34 cellular contexts compared by ENCODE assay signal in genomic region chr17:29996458-29996857, GRCh38. TPM values are rescaled to one million over a fixed set of nuclear protein-coding genes. Genes with fewer than 3 reads are reported as not detected.
DNase-seq lines count a peak whose midpoint lies in the region; ATAC-seq, FAIRE-seq and TF ChIP-seq lines count a peak whose summit lies in the region.
"Had no signal": no experiment of that assay in that cellular context is flagged by ENCODE, and none has a peak within 500 bp of the region (broad histone marks: within the 10 kb centered on the region; RNA-seq: fewer than 3 reads in every experiment).

No MANE protein-coding gene starts in this region.

- no peak overlapping the region for H4K8ac ChIP-seq in mesenchymal stem cell (ENCODE audit: low read length)

- ATAC-seq in HepG2 = no peak
- no peak for ATAC-seq in right lobe of liver
- ATAC-seq: A549; CD8-positive, alpha-beta T cell had no signal

- FAIRE-seq in HepG2 (lab: Jason Lieb, UNC) = no peak
- FAIRE-seq: A204.1, D721Med had no signal

- no peak overlapping the region for H3K23ac ChIP-seq in mesenchymal stem cell (ENCODE audit: low read length in 2 of 2)

- no peaks in the 10 kb centered on the region for H3K27me3 ChIP-seq in HepG2 (ENCODE audit: control insufficient read depth in 1 of 2, insufficient read depth in 2 of 2, low read length in 2 of 2)
- no peaks in the 10 kb centered on the region for H3K27me3 ChIP-seq in right lobe of liver
- no peaks in the 10 kb centered on the region for H3K27me3 ChIP-seq in mesenchymal stem cell (ENCODE audit: control insufficient read depth in 1 of 2, insufficient read depth in 1 of 2, low read length in 2 of 2)
- H3K27me3 ChIP-seq: BE2C; BLaER1; BLaER1 treated with 17β-estradiol and CSF1 and Interleukin-3, amounts not matched to agents 10 nM and 100 nM had no signal

- TF ChIP-seq POLR2A in HepG2 (IDR thresholded peaks at IDR 0.05; ENCODE audit: insufficient read depth in 1 of 2, low read depth in 2 of 2, low read length in 2 of 2) (no peak), right lobe of liver (IDR thresholded peaks at IDR 0.05) (no peak)

- H3K9ac ChIP-seq in HepG2 (ENCODE audit: insufficient read depth, low read depth, low read length) (no peak overlapping the region), mesenchymal stem cell (ENCODE audit: low read length) (no peak overlapping the region)
- H3K9ac ChIP-seq: BLaER1; BLaER1 treated with 17β-estradiol and CSF1 and Interleukin-3, amounts not matched to agents 10 nM and 100 nM had no signal

- H2BK5ac ChIP-seq in mesenchymal stem cell (ENCODE audit: low read depth, low read length, poor library complexity, severe bottlenecking) = no peak overlapping the region

- H4K20me1 ChIP-seq in HepG2 (ENCODE audit: insufficient read depth, low read length) = no peaks in the 10 kb centered on the region
- H4K20me1 ChIP-seq: BLaER1; BLaER1 treated with 17β-estradiol and CSF1 and Interleukin-3, amounts not matched to agents 10 nM and 100 nM had no signal

- no peaks in the 10 kb centered on the region for H3K4me1 ChIP-seq in HepG2 (ENCODE audit: insufficient read depth, low read length)
- H3K4me1 ChIP-seq in right lobe of liver = no peaks in the 10 kb centered on the region
- H3K4me1 ChIP-seq in HEK293 (ENCODE audit: control insufficient read depth, insufficient read depth, low read length) = no peaks in the 10 kb centered on the region
- no peaks in the 10 kb centered on the region for H3K4me1 ChIP-seq in mesenchymal stem cell (ENCODE audit: control insufficient read depth, insufficient read depth, low read depth, low read length)
- H3K4me1 ChIP-seq: BE2C; BLaER1; BLaER1 treated with 17β-estradiol and CSF1 and Interleukin-3, amounts not matched to agents 10 nM and 100 nM; Caco-2 had no signal

- no peak overlapping the region for H2BK12ac ChIP-seq in mesenchymal stem cell (ENCODE audit: low read length in 2 of 2)

- no peak overlapping the region for H3K27ac ChIP-seq in HepG2 (ENCODE audit: extremely low read length, insufficient read depth, low read length)
- H3K27ac ChIP-seq in right lobe of liver = no peak overlapping the region
- H3K27ac ChIP-seq in HEK293 (ENCODE audit: extremely low read depth, low read depth, low read length) = no peak overlapping the region
- no peak overlapping the region for H3K27ac ChIP-seq in mesenchymal stem cell (ENCODE audit: low read length, poor library complexity, severe bottlenecking)
- H3K27ac ChIP-seq: 22Rv1; A549; BLaER1; BLaER1 treated with 17β-estradiol and CSF1 and Interleukin-3, amounts not matched to agents 10 nM and 100 nM; C4-2B had no signal

- no peak for TF ChIP-seq RAD21 in HepG2 (CRISPR knock-in tag; IDR thresholded peaks at IDR 0.05)

- H3K14ac ChIP-seq in mesenchymal stem cell (ENCODE audit: low read length in 2 of 2) = no peak overlapping the region

- H2AK5ac ChIP-seq in mesenchymal stem cell (ENCODE audit: low read length, severe bottlenecking) = no peak overlapping the region

- H3K4me2 ChIP-seq in HepG2 (ENCODE audit: low read depth, low read length) (no peak overlapping the region), mesenchymal stem cell (ENCODE audit: low read length, poor library complexity, severe bottlenecking) (no peak overlapping the region)
- H3K4me2 ChIP-seq: A549; BLaER1; BLaER1 treated with 17β-estradiol and CSF1 and Interleukin-3, amounts not matched to agents 10 nM and 100 nM had no signal

- POLR2A ChIA-PET in HepG2 (lab: Yijun Ruan, JAX) = no interaction called here
- POLR2A ChIA-PET in HEK293 (lab: Yijun Ruan, JAX) = no interaction called here

- H3K36me3 ChIP-seq in HepG2 (replicated peaks in 1 of 2; ENCODE audit: control insufficient read depth in 1 of 2, insufficient read depth in 2 of 2, low read length in 2 of 2) = no peaks in the 10 kb centered on the region
- H3K36me3 ChIP-seq in right lobe of liver = no peaks in the 10 kb centered on the region
- no peaks in the 10 kb centered on the region for H3K36me3 ChIP-seq in HEK293 (ENCODE audit: control insufficient read depth in 2 of 2, insufficient read depth in 1 of 2, low read length in 2 of 2)
- no peaks in the 10 kb centered on the region for H3K36me3 ChIP-seq in mesenchymal stem cell (ENCODE audit: control insufficient read depth in 1 of 2, insufficient read depth in 2 of 2, low read depth in 1 of 2, low read length in 2 of 2)
- H3K36me3 ChIP-seq: BE2C, BLaER1 had no signal

- TF ChIP-seq CTCF in HepG2 (CRISPR knock-in tag; IDR thresholded peaks at IDR 0.05) = no peak
- TF ChIP-seq CTCF in right lobe of liver (IDR thresholded peaks at IDR 0.05) = no peak
- TF ChIP-seq CTCF in HEK293 (tag by site-specific recombination; IDR thresholded peaks at IDR 0.05) = no peak

- in situ Hi-C loops in HepG2 (cut with HindIII; ENCODE audit: extremely low pct_ligation_motif_present, low pct_unique_long_range_greater_than_20kb) = no loop called here

- intact Hi-C loops in HepG2 (cut with micrococcal nuclease; ENCODE audit: unreplicated experiment) = no loop called here
- intact Hi-C loops in right lobe of liver (cut with DNase I) = no loop called here

- 45% methylated on average over 3 of the region's 3 CpGs for WGBS in HepG2 (ENCODE audit: low lambda C conversion rate)
- 87% methylated on average over 3 of the region's 3 CpGs for WGBS in right lobe of liver (ENCODE audit: insufficient coverage, low coverage, low lambda C conversion rate, missing lambda C conversion rate)
- WGBS in mesenchymal stem cell = 90% methylated on average over 3 of the region's 3 CpGs

- H2AFZ ChIP-seq in HepG2 (ENCODE audit: low read length) (no peak overlapping the region), mesenchymal stem cell (ENCODE audit: low read depth, low read length) (no peak overlapping the region)

- H3K79me1 ChIP-seq in mesenchymal stem cell (replicated peaks; ENCODE audit: low read length, poor library complexity, severe bottlenecking) = no peaks in the 10 kb centered on the region

- no peak overlapping the region for H2BK120ac ChIP-seq in mesenchymal stem cell (ENCODE audit: low read depth, low read length)

- BruUV-seq in HepG2 (replicated peaks; lab: Mats Ljungman, UMichigan) = no TSS peak

- H3K4me3 ChIP-seq in HepG2 (replicated peaks in 1 of 3; ENCODE audit: insufficient read depth in 1 of 3, low read depth in 2 of 3, low read length in 3 of 3) (no peak overlapping the region), right lobe of liver (no peak overlapping the region), HEK293 (ENCODE audit: low read depth, low read length) (no peak overlapping the region), mesenchymal stem cell (ENCODE audit: insufficient read depth in 1 of 2, low read depth in 1 of 2, low read length in 2 of 2) (no peak overlapping the region)
- H3K4me3 ChIP-seq: A549; BLaER1; BLaER1 treated with 17β-estradiol and CSF1 and Interleukin-3, amounts not matched to agents 10 nM and 100 nM had no signal

- H3K18ac ChIP-seq in mesenchymal stem cell (ENCODE audit: low read depth in 1 of 2, low read length in 2 of 2) = no peak overlapping the region

- CTCF ChIA-PET in HepG2 (lab: Yijun Ruan, JAX; ENCODE audit: low intra/inter-chr PET ratio, low total read pairs) (no interaction called here), HEK293 (lab: Yijun Ruan, JAX) (interaction anchor here (0.7 kb wide), 1 partner anchor 58 kb away, joined by 3 read pairs; no protein-coding TSS in a partner anchor)

- H3K4ac ChIP-seq in mesenchymal stem cell (ENCODE audit: low read depth in 1 of 2, low read length in 2 of 2) = no peak overlapping the region

- DNase-seq in HepG2 (ENCODE audit: low spot score) (no peak), right lobe of liver (no peak), mesenchymal stem cell (no peak)
- DNase-seq: 8988T; ACHN; AML-193; BE2C; C1 segment of cervical spinal cord; Caco-2; Calu3; CD4-positive, alpha-beta memory T cell; CD4-positive, alpha-beta T cell; CD4-positive, CD25-positive, alpha-beta regulatory T cell; CD8-positive, alpha-beta memory T cell; CD8-positive, alpha-beta T cell; COR-L47; DMS 273 treated with DMSO at 0.1 percent for 48 hours; DMS153; DMS53; DMS79; DMS79 treated with DMSO at 0.1 percent for 48 hours; DND-41; EL had no signal

- H2BK15ac ChIP-seq in mesenchymal stem cell (ENCODE audit: low read depth, poor library complexity, severe bottlenecking) = no peak overlapping the region

- no peak overlapping the region for H4K91ac ChIP-seq in mesenchymal stem cell (ENCODE audit: low read length)

- H3K9me3 ChIP-seq in HepG2 (ENCODE audit: low read length) (peaks cover 6% of the 10 kb centered on the region; the same call in 1 of the 2 replicates), right lobe of liver (no peaks in the 10 kb centered on the region), HEK293 (ENCODE audit: control insufficient read depth, insufficient read depth, low read depth, low read length) (no peaks in the 10 kb centered on the region), mesenchymal stem cell (ENCODE audit: control insufficient read depth, low read length) (peaks cover 8% of the 10 kb centered on the region)
- H3K9me3 ChIP-seq: BE2C had no signal

- no peaks in the 10 kb centered on the region for H3K79me2 ChIP-seq in HepG2 (ENCODE audit: insufficient read depth, low read length)

- TF ChIP-seq EP300 in HepG2 (IDR thresholded peaks at IDR 0.05; ENCODE audit: low read depth in 2 of 2, low read length in 2 of 2) (no peak), HepG2 (CRISPR knock-in tag; IDR thresholded peaks at IDR 0.05; ENCODE audit: borderline replicate concordance) (no peak)

RNA-seq across cellular contexts. Expression of gene EFCAB5, which starts 55.0 kb away (rescaled TPM):
- total RNA-seq in HepG2 (2016; rRNA removed; fragmentation: Illumina TruSeq; extraction: Trizol) (not detected in 2 replicates), right lobe of liver (under 1 TPM in 1 of 6 experiments, not detected in 5; 0.32 TPM)
- not detected in 2 replicates for total RNA-seq in HepG2 (2016; cell fraction: cytosol; rRNA removed; fragmentation: Illumina TruSeq; extraction: Trizol; ENCODE audit: low read depth)
- total RNA-seq in HepG2 (2016; cell fraction: insoluble cytoplasmic fraction; rRNA removed; fragmentation: Illumina TruSeq; extraction: Trizol) = not detected in 2 replicates
- total RNA-seq in HepG2 (2016; cell fraction: membrane; rRNA removed; fragmentation: Illumina TruSeq; extraction: Trizol) = 0.17 TPM in 1 of 2 replicates, not detected in the other
- not detected in 2 replicates for total RNA-seq in HepG2 (2016; cell fraction: nucleus; rRNA removed; fragmentation: Illumina TruSeq; extraction: Trizol)
- polyA plus RNA-seq in HepG2 (2011; rRNA removed) = 0.03 and 0.15 TPM in 2 replicates
- polyA plus RNA-seq in HepG2 (2011; cell fraction: cytosol; rRNA removed) = 0.01 TPM in 1 of 2 replicates, not detected in the other
- polyA plus RNA-seq in HepG2 (2011; cell fraction: nucleus; rRNA removed) = not detected in 2 replicates
- 0.05 TPM in 1 of 2 replicates, not detected in the other for polyA plus RNA-seq in HepG2 (2012)
- not detected in 2 replicates for polyA plus RNA-seq in HepG2 (2016; cell fraction: cytosol; fragmentation: Illumina TruSeq; extraction: Trizol; ENCODE audit: low read depth)
- not detected in 2 replicates for polyA plus RNA-seq in HepG2 (2016; cell fraction: insoluble cytoplasmic fraction; fragmentation: Illumina TruSeq; extraction: Trizol; ENCODE audit: low read depth)
- polyA plus RNA-seq in HepG2 (2016; cell fraction: membrane; fragmentation: Illumina TruSeq; extraction: Trizol; ENCODE audit: low read depth) = not detected in 2 replicates
- not detected in 2 replicates for polyA plus RNA-seq in HepG2 (2016; cell fraction: nucleus; fragmentation: Illumina TruSeq; extraction: Trizol; ENCODE audit: insufficient read depth, low read depth)
- polyA minus RNA-seq in HepG2 (2011; rRNA and poly(A)+ RNA removed; ENCODE audit: low replicate concordance) = not detected in 2 replicates
- not detected in 2 replicates for polyA minus RNA-seq in HepG2 (2011; cell fraction: cytosol; rRNA and poly(A)+ RNA removed)
- polyA minus RNA-seq in HepG2 (2011; cell fraction: nucleus; rRNA and poly(A)+ RNA removed) = not detected in 2 replicates
- 0.22 TPM for polyA plus RNA-seq in mesenchymal stem cell (2013, experiment 1 of 2)
- polyA plus RNA-seq in mesenchymal stem cell (2013, experiment 2 of 2) = 0.41 TPM
- total RNA-seq: A172 had no signal
- polyA plus RNA-seq: BJ, CD14-positive monocyte had no signal

Comparison
In these comparisons a context has a peak if more than half of its experiments do, and no peak if none do; other contexts are left out.
1. Of the 63 proteins assayed by ChIP-seq in both HepG2 and HEK293: peak only in HepG2: none; only in HEK293: ATF2; in both: none; in neither: 62.